8 cellular contexts compared by ENCODE assay signal in genomic region chrX:3711331-3711917, GRCh38. TPM values are rescaled to one million over a fixed set of nuclear protein-coding genes. Genes with fewer than 3 reads are reported as not detected.
DNase-seq lines count a peak whose midpoint lies in the region; ATAC-seq and TF ChIP-seq lines count a peak whose summit lies in the region.

No MANE protein-coding gene starts in this region.

- H3K27me3 ChIP-seq in SU-DHL-6 (ENCODE audit: low read length), result no peaks in the 10 kb centered on the region

- H3K36me3 ChIP-seq in SU-DHL-6 (ENCODE audit: low read length), result no peaks in the 10 kb centered on the region

- peak overlapping the region; percentile 72 for H3K9ac ChIP-seq in SU-DHL-6 (ENCODE audit: low read length)

- H3K9me2 ChIP-seq in SU-DHL-6 (replicated peaks; ENCODE audit: insufficient read depth, low read length), result no peaks in the 10 kb centered on the region

- H3K27ac ChIP-seq in SU-DHL-6 (ENCODE audit: low read depth, low read length), result peak overlapping the region; percentile 56

- peak overlapping the region; percentile 87 for H3K4me2 ChIP-seq in SU-DHL-6 (ENCODE audit: low read depth, low read length, poor library complexity, severe bottlenecking)

- H3K9me3 ChIP-seq in SU-DHL-6 (ENCODE audit: insufficient read depth, low read length), result no peaks in the 10 kb centered on the region

- H4K20me1 ChIP-seq in SU-DHL-6 (ENCODE audit: low read depth, low read length), result no peaks in the 10 kb centered on the region

- DNase-seq in epithelial cell of proximal tubule (ENCODE audit: low read depth), result no peak
- DNase-seq in retinal pigment epithelial cell (ENCODE audit: low read depth), result no peak
- no peak for DNase-seq in LoVo (ENCODE audit: low spot score)
- DNase-seq in stimulated activated CD4-positive, alpha-beta T cell treated with anti-CD3 and anti-CD28 coated beads, Interleukin-4, amount 100 ng/mL, for 4 hours, result no peak
- no peak for DNase-seq in DMS79 treated with DMSO at 0.1 percent for 48 hours (lab: John Stamatoyannopoulos, UW)
- DNase-seq in putamen (ENCODE audit: low spot score), result no peak

- H3F3A ChIP-seq in SU-DHL-6 (ENCODE audit: insufficient read depth), result no peaks in the 10 kb centered on the region

- H3K79me2 ChIP-seq in SU-DHL-6 (ENCODE audit: insufficient read depth, low read length), result peaks cover 46% of the 10 kb centered on the region

- ATAC-seq in GM19452 (IDR thresholded peaks at IDR 0.05; ENCODE audit: unreplicated experiment), result peak; percentile 32

- H3K4me3 ChIP-seq in SU-DHL-6 (ENCODE audit: insufficient read depth, low read length, poor library complexity, severe bottlenecking), result peak overlapping the region; percentile 65
- H3K4me3 ChIP-seq in epithelial cell of proximal tubule (ENCODE audit: low read depth, low read length), result peak overlapping the region; percentile 72
- H3K4me3 ChIP-seq in retinal pigment epithelial cell (ENCODE audit: low read length), result peak overlapping the region; percentile 67

- TF ChIP-seq CTCF in SU-DHL-6 (IDR thresholded peaks at IDR 0.05; ENCODE audit: insufficient read depth, low read length, poor library complexity, severe bottlenecking) (no peak), epithelial cell of proximal tubule (conservative IDR thresholded peaks at IDR 0.05; ENCODE audit: low read depth, low read length) (no peak), retinal pigment epithelial cell (conservative IDR thresholded peaks at IDR 0.05; ENCODE audit: low read depth, low read length) (no peak)

- no peak overlapping the region for H2AFZ ChIP-seq in SU-DHL-6 (ENCODE audit: low read depth, low read length, severe bottlenecking)

RNA-seq across cellular contexts. Expression of gene PRKX, which starts 2.0 kb away (rescaled TPM):
- total RNA-seq in epithelial cell of proximal tubule, result 12.2 and 21.5 TPM in 2 replicates
